ENCODE assay signal across 1 cellular context in genomic region chr11:134040386-134041297, GRCh38.
TF ChIP-seq lines count a peak whose summit lies in the region.

No MANE protein-coding gene starts in this region.

TF ChIP-seq in H1, 55 proteins besides CTCF, POLR2A, EP300 and RAD21 (continued from another document):
- no peak for TF ChIP-seq JUN (IDR thresholded peaks at IDR 0.05; ENCODE audit: low read depth, low read length)
- TF ChIP-seq RFX5 (IDR thresholded peaks at IDR 0.05; ENCODE audit: borderline replicate concordance, low read depth, low read length), result no peak
- no peak for TF ChIP-seq SP2 (IDR thresholded peaks at IDR 0.05; ENCODE audit: low read length)
- no peak for TF ChIP-seq NANOG (IDR thresholded peaks at IDR 0.05; ENCODE audit: insufficient read depth, low read depth, low read length, poor library complexity, severe bottlenecking)
- TF ChIP-seq MAX (IDR thresholded peaks at IDR 0.05), result no peak
- no peak for TF ChIP-seq SRF (IDR thresholded peaks at IDR 0.05; ENCODE audit: low read depth, low read length)
- TF ChIP-seq CBX5 (IDR thresholded peaks at IDR 0.05; ENCODE audit: low read depth, low read length), result no peak
